Comparison of ENCODE assay signal across 8 cellular contexts in the genomic region with DNA sequence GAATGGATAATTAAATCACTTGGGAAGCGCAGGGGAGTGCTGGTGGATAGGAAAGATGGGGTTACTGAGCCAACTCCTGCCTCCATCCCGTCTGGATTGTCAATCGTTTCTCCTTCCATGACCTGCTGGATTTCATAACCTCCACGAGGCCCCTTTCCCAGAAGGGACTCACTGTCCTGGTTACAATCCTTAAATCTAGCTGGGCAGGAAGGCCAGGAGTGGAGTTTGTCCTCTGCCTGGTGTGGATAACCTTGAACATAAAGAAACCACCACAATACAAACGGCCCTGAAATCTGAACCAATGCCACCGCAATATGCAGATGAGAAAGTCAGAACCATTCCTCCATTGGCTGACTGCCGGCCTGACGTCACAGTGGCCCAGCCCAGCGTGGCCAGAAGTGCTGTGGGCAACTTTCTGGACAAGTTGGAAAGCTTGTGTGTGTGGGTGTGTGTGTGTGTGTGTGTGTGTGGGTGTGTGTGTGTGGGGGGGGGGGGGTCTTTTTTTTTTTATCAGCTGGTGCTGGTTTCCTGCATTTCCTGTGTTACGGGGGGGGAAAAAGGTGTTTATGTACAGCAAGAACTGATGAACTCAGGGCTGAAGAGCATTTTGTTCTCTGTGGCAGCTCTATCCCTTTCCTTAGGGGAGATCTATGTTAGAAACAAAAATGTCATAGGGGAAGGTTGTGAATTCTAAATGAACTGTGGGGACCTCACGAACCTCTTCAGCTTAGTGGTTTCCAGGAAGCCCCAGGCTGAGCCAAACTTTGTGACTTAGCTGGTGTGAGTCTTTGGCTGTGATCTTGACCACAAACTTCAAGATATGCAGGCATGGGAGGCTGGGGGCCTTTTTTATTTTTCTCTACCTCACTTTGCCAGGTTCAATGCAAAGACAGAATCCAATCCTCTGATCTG.
DNase-seq lines count a peak whose midpoint lies in the region; ATAC-seq and TF ChIP-seq lines count a peak whose summit lies in the region.

No MANE protein-coding gene starts in this region.

- DNase-seq in EL (peak; percentile 94), NCI-H2171 (lab: John Stamatoyannopoulos, UW) (peak; percentile 52), colonic mucosa (peak; percentile 93), left kidney (ENCODE audit: low read depth, low spot score) (peak; percentile 98)
- DNase-seq in activated CD4-positive, alpha-beta T cell treated with anti-CD3 and anti-CD28 coated beads for 48 hours, result peak; percentile 70
- peak; percentile 31 to 33 for DNase-seq in stimulated activated CD4-positive, alpha-beta T cell treated with anti-CD3 and anti-CD28 coated beads, Interleukin-15, amount 100 ng/mL, for 48 hours (ENCODE audit: low read depth in 2 of 2)

- no peak overlapping the region for H3K4me3 ChIP-seq in colonic mucosa

- no peaks in the 10 kb centered on the region for H3K36me3 ChIP-seq in colonic mucosa

- H3K9ac ChIP-seq in colonic mucosa (ENCODE audit: low read depth in 2 of 2, low read length in 2 of 2), result peak overlapping the region in 1 of 2 donors; percentile 51

- intact Hi-C loops in colonic mucosa (cut with DNase I), result no loop called here

- peaks cover 3% of the 10 kb centered on the region for H3K4me1 ChIP-seq in colonic mucosa

- peak overlapping the region; percentile 65 for H3K27ac ChIP-seq in colonic mucosa

- ATAC-seq in HG02798 (IDR thresholded peaks at IDR 0.05; ENCODE audit: poor library complexity, unreplicated experiment) (peak; percentile 88), GM18870 (IDR thresholded peaks at IDR 0.05; ENCODE audit: unreplicated experiment) (no peak)

- no peaks in the 10 kb centered on the region for H3K9me3 ChIP-seq in colonic mucosa

- H3K27me3 ChIP-seq in colonic mucosa, result no peaks in the 10 kb centered on the region

- TF ChIP-seq CTCF in colonic mucosa (IDR thresholded peaks at IDR 0.05), result no peak

Comparison
In these comparisons a context has a peak if more than half of its experiments do, and no peak if none do; other contexts are left out.
1. DNase-seq: peak in every context shown above with its lines; median percentile 98 in left kidney; 94 in EL; 93 in colonic mucosa; 70 in activated CD4-positive, alpha-beta T cell treated with anti-CD3 and anti-CD28 coated beads for 48 hours; 52 in NCI-H2171; 32 in stimulated activated CD4-positive, alpha-beta T cell treated with anti-CD3 and anti-CD28 coated beads, Interleukin-15, amount 100 ng/mL, for 48 hours.